In genomic region chr14:56598519-56598918, GRCh38 we compare ENCODE assay signal across 1 cellular context.
A peak's percentile ranks its signal among the peaks of the same experiment; 100 is the strongest.
TF ChIP-seq lines count a peak whose summit lies in the region.

No MANE protein-coding gene starts in this region.

TF ChIP-seq in K562, 482 proteins besides CTCF, POLR2A, EP300 and RAD21 (continued from another document):
- TF ChIP-seq, protein P1, sequence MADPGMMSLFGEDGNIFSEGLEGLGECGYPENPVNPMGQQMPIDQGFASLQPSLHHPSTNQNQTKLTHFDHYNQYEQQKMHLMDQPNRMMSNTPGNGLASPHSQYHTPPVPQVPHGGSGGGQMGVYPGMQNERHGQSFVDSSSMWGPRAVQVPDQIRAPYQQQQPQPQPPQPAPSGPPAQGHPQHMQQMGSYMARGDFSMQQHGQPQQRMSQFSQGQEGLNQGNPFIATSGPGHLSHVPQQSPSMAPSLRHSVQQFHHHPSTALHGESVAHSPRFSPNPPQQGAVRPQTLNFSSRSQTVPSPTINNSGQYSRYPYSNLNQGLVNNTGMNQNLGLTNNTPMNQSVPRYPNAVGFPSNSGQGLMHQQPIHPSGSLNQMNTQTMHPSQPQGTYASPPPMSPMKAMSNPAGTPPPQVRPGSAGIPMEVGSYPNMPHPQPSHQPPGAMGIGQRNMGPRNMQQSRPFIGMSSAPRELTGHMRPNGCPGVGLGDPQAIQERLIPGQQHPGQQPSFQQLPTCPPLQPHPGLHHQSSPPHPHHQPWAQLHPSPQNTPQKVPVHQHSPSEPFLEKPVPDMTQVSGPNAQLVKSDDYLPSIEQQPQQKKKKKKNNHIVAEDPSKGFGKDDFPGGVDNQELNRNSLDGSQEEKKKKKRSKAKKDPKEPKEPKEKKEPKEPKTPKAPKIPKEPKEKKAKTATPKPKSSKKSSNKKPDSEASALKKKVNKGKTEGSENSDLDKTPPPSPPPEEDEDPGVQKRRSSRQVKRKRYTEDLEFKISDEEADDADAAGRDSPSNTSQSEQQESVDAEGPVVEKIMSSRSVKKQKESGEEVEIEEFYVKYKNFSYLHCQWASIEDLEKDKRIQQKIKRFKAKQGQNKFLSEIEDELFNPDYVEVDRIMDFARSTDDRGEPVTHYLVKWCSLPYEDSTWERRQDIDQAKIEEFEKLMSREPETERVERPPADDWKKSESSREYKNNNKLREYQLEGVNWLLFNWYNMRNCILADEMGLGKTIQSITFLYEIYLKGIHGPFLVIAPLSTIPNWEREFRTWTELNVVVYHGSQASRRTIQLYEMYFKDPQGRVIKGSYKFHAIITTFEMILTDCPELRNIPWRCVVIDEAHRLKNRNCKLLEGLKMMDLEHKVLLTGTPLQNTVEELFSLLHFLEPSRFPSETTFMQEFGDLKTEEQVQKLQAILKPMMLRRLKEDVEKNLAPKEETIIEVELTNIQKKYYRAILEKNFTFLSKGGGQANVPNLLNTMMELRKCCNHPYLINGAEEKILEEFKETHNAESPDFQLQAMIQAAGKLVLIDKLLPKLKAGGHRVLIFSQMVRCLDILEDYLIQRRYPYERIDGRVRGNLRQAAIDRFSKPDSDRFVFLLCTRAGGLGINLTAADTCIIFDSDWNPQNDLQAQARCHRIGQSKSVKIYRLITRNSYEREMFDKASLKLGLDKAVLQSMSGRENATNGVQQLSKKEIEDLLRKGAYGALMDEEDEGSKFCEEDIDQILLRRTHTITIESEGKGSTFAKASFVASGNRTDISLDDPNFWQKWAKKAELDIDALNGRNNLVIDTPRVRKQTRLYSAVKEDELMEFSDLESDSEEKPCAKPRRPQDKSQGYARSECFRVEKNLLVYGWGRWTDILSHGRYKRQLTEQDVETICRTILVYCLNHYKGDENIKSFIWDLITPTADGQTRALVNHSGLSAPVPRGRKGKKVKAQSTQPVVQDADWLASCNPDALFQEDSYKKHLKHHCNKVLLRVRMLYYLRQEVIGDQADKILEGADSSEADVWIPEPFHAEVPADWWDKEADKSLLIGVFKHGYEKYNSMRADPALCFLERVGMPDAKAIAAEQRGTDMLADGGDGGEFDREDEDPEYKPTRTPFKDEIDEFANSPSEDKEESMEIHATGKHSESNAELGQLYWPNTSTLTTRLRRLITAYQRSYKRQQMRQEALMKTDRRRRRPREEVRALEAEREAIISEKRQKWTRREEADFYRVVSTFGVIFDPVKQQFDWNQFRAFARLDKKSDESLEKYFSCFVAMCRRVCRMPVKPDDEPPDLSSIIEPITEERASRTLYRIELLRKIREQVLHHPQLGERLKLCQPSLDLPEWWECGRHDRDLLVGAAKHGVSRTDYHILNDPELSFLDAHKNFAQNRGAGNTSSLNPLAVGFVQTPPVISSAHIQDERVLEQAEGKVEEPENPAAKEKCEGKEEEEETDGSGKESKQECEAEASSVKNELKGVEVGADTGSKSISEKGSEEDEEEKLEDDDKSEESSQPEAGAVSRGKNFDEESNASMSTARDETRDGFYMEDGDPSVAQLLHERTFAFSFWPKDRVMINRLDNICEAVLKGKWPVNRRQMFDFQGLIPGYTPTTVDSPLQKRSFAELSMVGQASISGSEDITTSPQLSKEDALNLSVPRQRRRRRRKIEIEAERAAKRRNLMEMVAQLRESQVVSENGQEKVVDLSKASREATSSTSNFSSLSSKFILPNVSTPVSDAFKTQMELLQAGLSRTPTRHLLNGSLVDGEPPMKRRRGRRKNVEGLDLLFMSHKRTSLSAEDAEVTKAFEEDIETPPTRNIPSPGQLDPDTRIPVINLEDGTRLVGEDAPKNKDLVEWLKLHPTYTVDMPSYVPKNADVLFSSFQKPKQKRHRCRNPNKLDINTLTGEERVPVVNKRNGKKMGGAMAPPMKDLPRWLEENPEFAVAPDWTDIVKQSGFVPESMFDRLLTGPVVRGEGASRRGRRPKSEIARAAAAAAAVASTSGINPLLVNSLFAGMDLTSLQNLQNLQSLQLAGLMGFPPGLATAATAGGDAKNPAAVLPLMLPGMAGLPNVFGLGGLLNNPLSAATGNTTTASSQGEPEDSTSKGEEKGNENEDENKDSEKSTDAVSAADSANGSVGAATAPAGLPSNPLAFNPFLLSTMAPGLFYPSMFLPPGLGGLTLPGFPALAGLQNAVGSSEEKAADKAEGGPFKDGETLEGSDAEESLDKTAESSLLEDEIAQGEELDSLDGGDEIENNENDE (IDR thresholded peaks at IDR 0.05; ENCODE audit: low read depth, low read length), result no peak
- TF ChIP-seq KAT2B (IDR thresholded peaks at IDR 0.05; ENCODE audit: low read depth, low read length) (no peak), NFIC (IDR thresholded peaks at IDR 0.05) (no peak), FOXA3 (CRISPR knock-in tag; conservative IDR thresholded peaks at IDR 0.05 in 1 of 2, IDR thresholded peaks at IDR 0.05 in 1 of 2) (no peak), GABPA (tag; conservative IDR thresholded peaks at IDR 0.05; ENCODE audit: low read depth) (no peak), ZNF174 (CRISPR knock-in tag; IDR thresholded peaks at IDR 0.05) (no peak), NFE2L1 (tag; IDR thresholded peaks at IDR 0.05; ENCODE audit: borderline replicate concordance, low read depth) (no peak), ZFP36 (IDR thresholded peaks at IDR 0.05; ENCODE audit: low read depth, low read length, partially characterized antibody) (no peak), U2AF2 (optimal IDR thresholded peaks at IDR 0.05; ENCODE audit: low read depth, low read length) (no peak), NONO (IDR thresholded peaks at IDR 0.05; ENCODE audit: low read depth in 2 of 2, low read length in 1 of 2) (no peak), ZMIZ1 (IDR thresholded peaks at IDR 0.05; ENCODE audit: low read depth in 2 of 2, low read length in 2 of 2) (no peak), ZBED1 (IDR thresholded peaks at IDR 0.05) (no peak), HINFP (tag; conservative IDR thresholded peaks at IDR 0.05; ENCODE audit: low read depth) (no peak), MAFK (IDR thresholded peaks at IDR 0.05; ENCODE audit: low read length) (0 out of 2 replicates have a peak, but pooled peaks have one; percentile 21)
- TF ChIP-seq, protein P2, sequence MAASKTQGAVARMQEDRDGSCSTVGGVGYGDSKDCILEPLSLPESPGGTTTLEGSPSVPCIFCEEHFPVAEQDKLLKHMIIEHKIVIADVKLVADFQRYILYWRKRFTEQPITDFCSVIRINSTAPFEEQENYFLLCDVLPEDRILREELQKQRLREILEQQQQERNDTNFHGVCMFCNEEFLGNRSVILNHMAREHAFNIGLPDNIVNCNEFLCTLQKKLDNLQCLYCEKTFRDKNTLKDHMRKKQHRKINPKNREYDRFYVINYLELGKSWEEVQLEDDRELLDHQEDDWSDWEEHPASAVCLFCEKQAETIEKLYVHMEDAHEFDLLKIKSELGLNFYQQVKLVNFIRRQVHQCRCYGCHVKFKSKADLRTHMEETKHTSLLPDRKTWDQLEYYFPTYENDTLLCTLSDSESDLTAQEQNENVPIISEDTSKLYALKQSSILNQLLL (CRISPR knock-in tag; IDR thresholded peaks at IDR 0.05; ENCODE audit: borderline replicate concordance), result no peak
- TF ChIP-seq, protein P3, sequence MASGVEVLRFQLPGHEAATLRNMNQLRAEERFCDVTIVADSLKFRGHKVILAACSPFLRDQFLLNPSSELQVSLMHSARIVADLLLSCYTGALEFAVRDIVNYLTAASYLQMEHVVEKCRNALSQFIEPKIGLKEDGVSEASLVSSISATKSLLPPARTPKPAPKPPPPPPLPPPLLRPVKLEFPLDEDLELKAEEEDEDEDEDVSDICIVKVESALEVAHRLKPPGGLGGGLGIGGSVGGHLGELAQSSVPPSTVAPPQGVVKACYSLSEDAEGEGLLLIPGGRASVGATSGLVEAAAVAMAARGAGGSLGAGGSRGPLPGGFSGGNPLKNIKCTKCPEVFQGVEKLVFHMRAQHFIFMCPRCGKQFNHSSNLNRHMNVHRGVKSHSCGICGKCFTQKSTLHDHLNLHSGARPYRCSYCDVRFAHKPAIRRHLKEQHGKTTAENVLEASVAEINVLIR (CRISPR knock-in tag; IDR thresholded peaks at IDR 0.05), result no peak
